In genomic region chr1:43521078-43521477, GRCh38 we compare ENCODE assay signal across 24 cellular contexts. TPM values are rescaled to one million over a fixed set of nuclear protein-coding genes. Genes with fewer than 3 reads are reported as not detected.
"Had no signal": no experiment of that assay in that cellular context is flagged by ENCODE, and none has a peak within 500 bp of the region (broad histone marks: within the 10 kb centered on the region; RNA-seq: fewer than 3 reads in every experiment).

No MANE protein-coding gene starts in this region.

- H3K27ac ChIP-seq: dorsolateral prefrontal cortex, epithelial cell of prostate, gastroesophageal sphincter, heart left ventricle, hepatocyte, left lung, neutrophil, pancreas, right lobe of liver, stomach, thyroid gland, uterus had no signal

- H3K27me3 ChIP-seq: dorsolateral prefrontal cortex, pancreas, right lobe of liver, thyroid gland, uterus had no signal

- H3K9me3 ChIP-seq: gastroesophageal sphincter, heart left ventricle, left lung, mucosa of descending colon, neutrophil, pancreas, right lobe of liver, stomach, thyroid gland, uterus had no signal

- H2AFZ ChIP-seq: hepatocyte had no signal

- FAIRE-seq: colon, pancreas had no signal

- H3K4me1 ChIP-seq: gastroesophageal sphincter, heart left ventricle, left lung, right lobe of liver, stomach, thyroid gland, uterus had no signal

- DNase-seq: cerebellar nuclear complex; dorsolateral prefrontal cortex; effector CD4-positive, alpha-beta T cell; foreskin fibroblast; heart left ventricle; left cardiac atrium; left lung; mesenchymal stem cell; mucosa of descending colon; naive thymus-derived CD4-positive, alpha-beta T cell; pancreas; stimulated activated CD4-positive, alpha-beta T cell treated with anti-CD3 and anti-CD28 coated beads, Interleukin-2, amount 100 ng/mL, for 24 hours; stimulated activated CD4-positive, alpha-beta T cell treated with anti-CD3 and anti-CD28 coated beads, Interleukin-4, amount 100 ng/mL, for 24 hours; stimulated activated naive CD4-positive, alpha-beta T cell treated with Interleukin-2 at 50 U/mL for 16 hours; stomach; thyroid gland; uterus had no signal

- H3K4me3 ChIP-seq: dorsolateral prefrontal cortex, gastroesophageal sphincter, heart left ventricle, hepatocyte, left lung, mucosa of descending colon, pancreas, right lobe of liver, smooth muscle cell, stomach, thyroid gland, uterus had no signal

- H3K4me2 ChIP-seq: hepatocyte, smooth muscle cell had no signal

- H3K79me2 ChIP-seq: hepatocyte had no signal

- H3K36me3 ChIP-seq: gastroesophageal sphincter, heart left ventricle, left lung, neutrophil, pancreas, right lobe of liver, stomach, thyroid gland, uterus had no signal

RNA-seq across cellular contexts. Expression of gene PTPRF, which starts 9.6 kb away (rescaled TPM):
- polyA plus RNA-seq: naive thymus-derived CD4-positive, alpha-beta T cell had no signal
